In the genomic region with DNA sequence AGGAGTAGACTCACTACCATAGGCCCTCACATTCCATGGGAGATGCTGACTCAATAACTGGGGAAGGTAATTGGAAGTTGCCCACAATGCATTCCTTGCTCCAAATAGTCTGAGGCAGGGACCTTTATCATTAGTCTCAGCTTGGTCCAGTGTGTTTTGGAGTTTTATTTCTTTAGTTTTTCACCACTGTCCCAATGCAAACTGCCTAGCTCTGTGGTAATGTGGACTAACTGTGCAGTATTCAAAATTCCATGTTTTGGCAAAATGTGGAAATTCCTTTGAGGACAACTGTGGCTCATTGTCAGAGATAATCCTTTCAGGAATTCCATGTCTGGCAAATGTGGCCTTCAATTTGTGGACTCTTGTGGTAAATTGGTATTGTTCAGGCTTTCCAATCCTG, we compare ENCODE assay signal across 26 cellular contexts.
"Had no signal": no experiment of that assay in that cellular context is flagged by ENCODE, and none has a peak within 500 bp of the region (broad histone marks: within the 10 kb centered on the region; RNA-seq: fewer than 3 reads in every experiment).

No MANE protein-coding gene starts in this region.

- DNase-seq: hypothalamus; immature natural killer cell; kidney; left colon; left lung; lower lobe of right lung; mammary epithelial cell; mesenchymal stem cell; naive thymus-derived CD8-positive, alpha-beta T cell; occipital lobe; psoas muscle; right cardiac atrium; small intestine; spleen; stimulated activated CD4-positive, alpha-beta T cell treated with anti-CD3 and anti-CD28 coated beads, Interleukin-4, amount 100 ng/mL, for 1 hour; stimulated activated naive B cell treated with anti-CD40 and anti-IgM and Interleukin-4, amounts not matched to agents 10 μg/mL and 1 μg/mL and 100 μg/mL, for 72 hours; stimulated activated naive CD8-positive, alpha-beta T cell treated with anti-CD3 and anti-CD28 coated beads, Interleukin-15, Interleukin-2, amounts not matched to agents 100 U/mL and 50 U/mL, for 24 hours; stomach; testis; thyroid gland; transverse colon; upper lobe of left lung had no signal

- H3K9ac ChIP-seq: parathyroid adenoma had no signal

- H3K4me1 ChIP-seq: left lung, lower lobe of right lung, parathyroid adenoma, psoas muscle, spleen, stomach, thyroid gland, transverse colon, upper lobe of left lung, vagina had no signal

- H3K27me3 ChIP-seq: left lung, neutrophil, spleen, stomach, testis, thyroid gland, transverse colon, upper lobe of left lung, vagina had no signal

- H3K79me2 ChIP-seq: parathyroid adenoma had no signal

- H3K9me3 ChIP-seq: lower lobe of right lung, neutrophil, psoas muscle, testis, thyroid gland, transverse colon, upper lobe of left lung, vagina had no signal

- H3K4me3 ChIP-seq: left lung, lower lobe of right lung, psoas muscle, spleen, stomach, testis, thyroid gland, transverse colon, upper lobe of left lung, vagina had no signal

- H3K27ac ChIP-seq: left lung, lower lobe of right lung, neutrophil, parathyroid adenoma, psoas muscle, spleen, stomach, testis, thyroid gland, transverse colon, upper lobe of left lung, vagina had no signal

- H2AFZ ChIP-seq: parathyroid adenoma had no signal

- FAIRE-seq: islet of Langerhans, kidney, small intestine had no signal

- H3K36me3 ChIP-seq: left lung, lower lobe of right lung, neutrophil, spleen, stomach, thyroid gland, transverse colon, upper lobe of left lung, vagina had no signal
